2 cellular contexts compared by ENCODE assay signal in genomic region chr18:63339920-63340484, GRCh38.
TF ChIP-seq lines count a peak whose summit lies in the region.

No MANE protein-coding gene starts in this region.

TF ChIP-seq in GM12878, 131 proteins besides CTCF, POLR2A, EP300 and RAD21:
- peak; percentile 23; the same call in 1 of the 2 replicates for TF ChIP-seq SMC3 (IDR thresholded peaks at IDR 0.05; ENCODE audit: borderline replicate concordance, low read length)
- no peak for TF ChIP-seq BCLAF1 (IDR thresholded peaks at IDR 0.05)
- TF ChIP-seq SKIL (IDR thresholded peaks at IDR 0.05; ENCODE audit: low read depth, poor library complexity, severe bottlenecking), result peak; percentile 50
TF ChIP-seq in GM12878: peak in this region for 2.

TF ChIP-seq in liver, 16 proteins besides CTCF, POLR2A, EP300 and RAD21:
- TF ChIP-seq HNF4A (conservative IDR thresholded peaks at IDR 0.05), result no peak
- TF ChIP-seq FOXA2 (IDR thresholded peaks at IDR 0.05), result no peak
- no peak for TF ChIP-seq TAF1 (conservative IDR thresholded peaks at IDR 0.05)
- no peak for TF ChIP-seq ATF3 (IDR thresholded peaks at IDR 0.05)
- no peak for TF ChIP-seq NR2F2 (IDR thresholded peaks at IDR 0.05)
- no peak for TF ChIP-seq FOXA1 (IDR thresholded peaks at IDR 0.05)
- no peak for TF ChIP-seq MAX (IDR thresholded peaks at IDR 0.05)
- no peak for TF ChIP-seq SP1 (IDR thresholded peaks at IDR 0.05)
- no peak for TF ChIP-seq ZBTB33 (IDR thresholded peaks at IDR 0.05)
- no peak for TF ChIP-seq JUND (IDR thresholded peaks at IDR 0.05)
- no peak for TF ChIP-seq EGR1 (IDR thresholded peaks at IDR 0.05; ENCODE audit: low read depth in 2 of 2)
- TF ChIP-seq HNF4G (IDR thresholded peaks at IDR 0.05), result no peak
- TF ChIP-seq RXRA (IDR thresholded peaks at IDR 0.05), result no peak
- no peak for TF ChIP-seq YY1 (IDR thresholded peaks at IDR 0.05)
TF ChIP-seq in liver: peak in this region for 0.
